Comparison of ENCODE assay signal across 12 cellular contexts in the genomic region with DNA sequence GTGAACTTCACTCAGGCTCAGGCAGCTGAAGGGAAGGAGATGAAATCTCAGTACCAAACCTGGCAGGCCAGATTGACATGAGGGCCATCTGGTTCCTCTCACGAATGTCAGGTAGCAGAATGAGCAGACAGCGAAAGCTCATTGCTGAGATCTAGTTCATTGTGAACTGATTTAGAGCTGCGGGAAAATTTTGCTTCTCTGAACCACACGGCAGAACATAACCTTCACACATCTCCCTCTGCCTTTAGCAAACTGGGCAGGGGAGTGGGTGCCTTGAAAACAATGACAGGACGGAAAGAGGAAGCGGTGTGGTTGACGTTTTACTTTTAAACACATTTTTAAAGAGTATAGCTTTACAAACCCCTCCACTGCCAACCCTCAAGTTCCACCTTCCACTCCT. TPM values are rescaled to one million over a fixed set of nuclear protein-coding genes. Genes with fewer than 3 reads are reported as not detected.
DNase-seq lines count a peak whose midpoint lies in the region; ATAC-seq and TF ChIP-seq lines count a peak whose summit lies in the region.
"Had no signal": no experiment of that assay in that cellular context is flagged by ENCODE, and none has a peak within 500 bp of the region (broad histone marks: within the 10 kb centered on the region; RNA-seq: fewer than 3 reads in every experiment).

No MANE protein-coding gene starts in this region.

- DNase-seq in GF-D8 (lab: John Stamatoyannopoulos, UW) (peak; percentile 8), SK-N-SH (no peak), immature natural killer cell (peak in 2 of 3 donors; percentile 19 to 21), Karpas-422 (no peak), HEK293T (ENCODE audit: extremely low spot score) (no peak)
- DNase-seq: hypothalamus; NCI-H1092; stimulated activated CD4-positive, alpha-beta T cell treated with anti-CD3 and anti-CD28 coated beads, Interleukin-15, amount 100 ng/mL, for 24 hours had no signal

- no peak for TF ChIP-seq RAD21 in SK-N-SH (IDR thresholded peaks at IDR 0.05; ENCODE audit: low read length)

- peaks cover 4 to 30% of the 10 kb centered on the region in 2 experiments; a peak in 2 of 4 replicates for H3K4me1 ChIP-seq in SK-N-SH (ENCODE audit: control insufficient read depth in 1 of 2, insufficient read depth in 2 of 2, low read depth in 1 of 2, low read length in 1 of 2)
- H3K4me1 ChIP-seq in Karpas-422 (ENCODE audit: low read length) = no peaks in the 10 kb centered on the region

- peaks cover 2 to 9% (median 4%) of the 10 kb centered on the region in 3 donors for H3K27me3 Mint-ChIP-seq in immature natural killer cell (ENCODE audit: low read depth in 3 of 3)

- H3K79me2 ChIP-seq in SK-N-SH (ENCODE audit: insufficient read depth) = no peaks in the 10 kb centered on the region
- H3K79me2 ChIP-seq in Karpas-422 (ENCODE audit: low read length) = no peaks in the 10 kb centered on the region

- H3K4me3 ChIP-seq in SK-N-SH (ENCODE audit: low read depth in 2 of 2, low read length in 1 of 2) = no peak overlapping the region; a peak in 1 of 4 replicates
- no peak overlapping the region for H3K4me3 ChIP-seq in Karpas-422 (ENCODE audit: low read length)

- H3K4me3 Mint-ChIP-seq in immature natural killer cell = peak overlapping the region; percentile 62 to 78 (median 74)
- H3K4me3 Mint-ChIP-seq: nephron had no signal

- H2AFZ ChIP-seq in SK-N-SH (ENCODE audit: low read depth) (no peak overlapping the region), Karpas-422 (ENCODE audit: low read length) (no peak overlapping the region)

- no peaks in the 10 kb centered on the region for H3F3A ChIP-seq in SK-N-SH (replicated peaks; ENCODE audit: insufficient read depth)

- H3K9me3 ChIP-seq in SK-N-SH (no peaks in the 10 kb centered on the region), Karpas-422 (ENCODE audit: low read length) (no peaks in the 10 kb centered on the region)

- H3K36me3 ChIP-seq in SK-N-SH (replicated peaks in 1 of 2; ENCODE audit: control insufficient read depth in 1 of 2, insufficient read depth in 2 of 2, low read length in 1 of 2) = no peaks in the 10 kb centered on the region
- no peaks in the 10 kb centered on the region for H3K36me3 ChIP-seq in Karpas-422 (ENCODE audit: insufficient read depth, low read length)

- no peaks in the 10 kb centered on the region for H3K9me2 ChIP-seq in SK-N-SH
- H3K9me2 ChIP-seq in Karpas-422 (replicated peaks; ENCODE audit: insufficient read depth, low read length) = no peaks in the 10 kb centered on the region

- peaks cover 19 to 23% of the 10 kb centered on the region in 2 donors for H3K4me1 Mint-ChIP-seq in immature natural killer cell

- CTCF ChIA-PET in SK-N-SH (lab: Yijun Ruan, JAX) (interaction anchor here (1.0 to 3.2 kb wide), 6 partner anchors 9 to 311 kb away, joined by 3 to 26 read pairs (median 4); no protein-coding TSS in a partner anchor), HEK293T (lab: Yijun Ruan, JAX) (no interaction called here)

- H3K9me3 Mint-ChIP-seq in immature natural killer cell = no peaks in the 10 kb centered on the region
- H3K9me3 Mint-ChIP-seq: nephron had no signal

- TF ChIP-seq EP300 in SK-N-SH (IDR thresholded peaks at IDR 0.05; ENCODE audit: borderline replicate concordance in 1 of 2, low read depth in 1 of 2, low read length in 1 of 2) = peak in 1 of 2 experiments; percentile 81; a peak in 2 of 4 replicates

- no peaks in the 10 kb centered on the region for H3K36me3 Mint-ChIP-seq in immature natural killer cell

- peak; percentile 63 for ATAC-seq in GM19395 (IDR thresholded peaks at IDR 0.05; ENCODE audit: unreplicated experiment)
- ATAC-seq in GM21529 (IDR thresholded peaks at IDR 0.05; ENCODE audit: unreplicated experiment) = no peak
- no peak for ATAC-seq in HG03521 (IDR thresholded peaks at IDR 0.05; ENCODE audit: unreplicated experiment)

- POLR2A ChIA-PET in SK-N-SH (lab: Yijun Ruan, JAX) (interaction anchor here (1.0 to 1.4 kb wide), 2 partner anchors 22 to 113 kb away, joined by 3 read pairs; no protein-coding TSS in a partner anchor), HEK293T (lab: Yijun Ruan, JAX) (no interaction called here)

- no peaks in the 10 kb centered on the region for H4K20me1 ChIP-seq in SK-N-SH (ENCODE audit: insufficient read depth)
- H4K20me1 ChIP-seq in Karpas-422 (ENCODE audit: insufficient read depth, low read depth, low read length) = no peaks in the 10 kb centered on the region

- no peak overlapping the region for H3K9ac ChIP-seq in SK-N-SH
- no peak overlapping the region for H3K9ac ChIP-seq in Karpas-422 (ENCODE audit: low read length)

- H3K27ac ChIP-seq in SK-N-SH (ENCODE audit: low read depth in 2 of 2, low read length in 1 of 2) = peak overlapping the region in 1 of 2 experiments; percentile 92; a peak in 2 of 4 replicates
- no peak overlapping the region for H3K27ac ChIP-seq in Karpas-422 (ENCODE audit: low read length)

- peak overlapping the region; percentile 18 to 81 (median 67) for H3K27ac Mint-ChIP-seq in immature natural killer cell
- H3K27ac Mint-ChIP-seq: nephron had no signal

- 36% methylated on average over 7 of the region's 7 CpGs for WGBS in SK-N-SH (ENCODE audit: low lambda C conversion rate)

- H3K27me3 ChIP-seq in SK-N-SH (ENCODE audit: insufficient read depth) (no peaks in the 10 kb centered on the region), Karpas-422 (ENCODE audit: low read length) (no peaks in the 10 kb centered on the region)

- TF ChIP-seq CTCF in SK-N-SH (IDR thresholded peaks at IDR 0.05) = no peak

- no peak overlapping the region for H3K4me2 ChIP-seq in SK-N-SH
- H3K4me2 ChIP-seq in Karpas-422 (ENCODE audit: low read depth, low read length, poor library complexity, severe bottlenecking) = no peak overlapping the region

TF ChIP-seq in SK-N-SH, 30 proteins besides CTCF, POLR2A, EP300 and RAD21 (continues in another document):
- TF ChIP-seq, protein P1, sequence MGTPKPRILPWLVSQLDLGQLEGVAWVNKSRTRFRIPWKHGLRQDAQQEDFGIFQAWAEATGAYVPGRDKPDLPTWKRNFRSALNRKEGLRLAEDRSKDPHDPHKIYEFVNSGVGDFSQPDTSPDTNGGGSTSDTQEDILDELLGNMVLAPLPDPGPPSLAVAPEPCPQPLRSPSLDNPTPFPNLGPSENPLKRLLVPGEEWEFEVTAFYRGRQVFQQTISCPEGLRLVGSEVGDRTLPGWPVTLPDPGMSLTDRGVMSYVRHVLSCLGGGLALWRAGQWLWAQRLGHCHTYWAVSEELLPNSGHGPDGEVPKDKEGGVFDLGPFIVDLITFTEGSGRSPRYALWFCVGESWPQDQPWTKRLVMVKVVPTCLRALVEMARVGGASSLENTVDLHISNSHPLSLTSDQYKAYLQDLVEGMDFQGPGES (IDR thresholded peaks at IDR 0.05; ENCODE audit: low read depth, low read length) = no peak
- TF ChIP-seq NFIC (IDR thresholded peaks at IDR 0.05; ENCODE audit: borderline replicate concordance) (no peak), GATA2 (CRISPR knock-in tag; IDR thresholded peaks at IDR 0.05) (peak; percentile 91), TAF1 (IDR thresholded peaks at IDR 0.05; ENCODE audit: borderline replicate concordance, low read depth, low read length) (no peak), CHD2 (IDR thresholded peaks at IDR 0.05; ENCODE audit: low read length, partially characterized antibody) (peak; percentile 30), FOXM1 (IDR thresholded peaks at IDR 0.05; ENCODE audit: low read depth) (no peak)
- TF ChIP-seq, protein P2, sequence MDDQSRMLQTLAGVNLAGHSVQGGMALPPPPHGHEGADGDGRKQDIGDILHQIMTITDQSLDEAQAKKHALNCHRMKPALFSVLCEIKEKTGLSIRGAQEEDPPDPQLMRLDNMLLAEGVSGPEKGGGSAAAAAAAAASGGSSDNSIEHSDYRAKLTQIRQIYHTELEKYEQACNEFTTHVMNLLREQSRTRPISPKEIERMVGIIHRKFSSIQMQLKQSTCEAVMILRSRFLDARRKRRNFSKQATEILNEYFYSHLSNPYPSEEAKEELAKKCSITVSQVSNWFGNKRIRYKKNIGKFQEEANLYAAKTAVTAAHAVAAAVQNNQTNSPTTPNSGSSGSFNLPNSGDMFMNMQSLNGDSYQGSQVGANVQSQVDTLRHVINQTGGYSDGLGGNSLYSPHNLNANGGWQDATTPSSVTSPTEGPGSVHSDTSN (IDR thresholded peaks at IDR 0.05) = 0 out of 2 replicates have a peak, but pooled peaks have one; percentile 22

TF ChIP-seq in HEK293T, 16 proteins besides CTCF, POLR2A, EP300 and RAD21:
- TF ChIP-seq ELF4 (IDR thresholded peaks at IDR 0.05) (no peak), ARNT (IDR thresholded peaks at IDR 0.05) (no peak), FOXA1 (IDR thresholded peaks at IDR 0.05) (no peak), ZNF384 (IDR thresholded peaks at IDR 0.05) (no peak), LEF1 (IDR thresholded peaks at IDR 0.05; ENCODE audit: borderline replicate concordance) (no peak), SP1 (IDR thresholded peaks at IDR 0.05) (no peak), HDGF (IDR thresholded peaks at IDR 0.05; ENCODE audit: borderline replicate concordance) (no peak), CTBP1 (IDR thresholded peaks at IDR 0.05; ENCODE audit: borderline replicate concordance) (no peak), BHLHE40 (IDR thresholded peaks at IDR 0.05; ENCODE audit: borderline replicate concordance) (no peak), FOXM1 (IDR thresholded peaks at IDR 0.05; ENCODE audit: borderline replicate concordance) (no peak), TARDBP (IDR thresholded peaks at IDR 0.05) (no peak), FOXK2 (IDR thresholded peaks at IDR 0.05) (no peak), L3MBTL2 (conservative IDR thresholded peaks at IDR 0.05) (no peak), SUZ12 (IDR thresholded peaks at IDR 0.05) (no peak), NFRKB (IDR thresholded peaks at IDR 0.05) (no peak)
- TF ChIP-seq, protein P3, sequence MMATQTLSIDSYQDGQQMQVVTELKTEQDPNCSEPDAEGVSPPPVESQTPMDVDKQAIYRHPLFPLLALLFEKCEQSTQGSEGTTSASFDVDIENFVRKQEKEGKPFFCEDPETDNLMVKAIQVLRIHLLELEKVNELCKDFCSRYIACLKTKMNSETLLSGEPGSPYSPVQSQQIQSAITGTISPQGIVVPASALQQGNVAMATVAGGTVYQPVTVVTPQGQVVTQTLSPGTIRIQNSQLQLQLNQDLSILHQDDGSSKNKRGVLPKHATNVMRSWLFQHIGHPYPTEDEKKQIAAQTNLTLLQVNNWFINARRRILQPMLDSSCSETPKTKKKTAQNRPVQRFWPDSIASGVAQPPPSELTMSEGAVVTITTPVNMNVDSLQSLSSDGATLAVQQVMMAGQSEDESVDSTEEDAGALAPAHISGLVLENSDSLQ (IDR thresholded peaks at IDR 0.05) = no peak
TF ChIP-seq in HEK293T: peak in this region for 0.

RNA-seq across cellular contexts. Expression of a gene that starts 26.2 kb away (rescaled TPM):
- 96.6 and 154 TPM in 2 replicates for polyA plus RNA-seq in SK-N-SH (2012; rRNA removed)
- polyA plus RNA-seq in SK-N-SH (2012; cell fraction: cytosol; rRNA removed) = 11.7 and 13.9 TPM in 2 replicates
- 1,292 and 1,384 TPM in 2 replicates for polyA plus RNA-seq in SK-N-SH (2012; cell fraction: nucleus; rRNA removed)
- 1 to 10 TPM; 2.5 to 6.3 (median 5.6) TPM for polyA plus RNA-seq in immature natural killer cell
- total RNA-seq in Karpas-422 (2014; rRNA removed; shearing (Covaris generic); ENCODE audit: low replicate concordance) = 96.7 and 186 TPM in 2 replicates

Comparison
In these comparisons a context has a peak if more than half of its experiments do, and no peak if none do; other contexts are left out.
1. DNase-seq: peak in GF-D8 (single experiment) and immature natural killer cell (2 of 3); none in SK-N-SH (single experiment), Karpas-422 (single experiment) and HEK293T (single experiment).